8 cellular contexts compared by ENCODE assay signal in genomic region chr18:54444309-54444914, GRCh38.
DNase-seq lines count a peak whose midpoint lies in the region; ATAC-seq and TF ChIP-seq lines count a peak whose summit lies in the region.

No MANE protein-coding gene starts in this region.

- TF ChIP-seq CTCF in AG10803 (conservative IDR thresholded peaks at IDR 0.05; ENCODE audit: low read length) = peak; percentile 75
- TF ChIP-seq CTCF in GM13977 (IDR thresholded peaks at IDR 0.05; ENCODE audit: extremely low read depth, insufficient read depth, missing control alignments) = peak; percentile 81

- no peak overlapping the region for H3K4me3 ChIP-seq in AG10803 (ENCODE audit: low read length)

- in situ Hi-C loops in GM13977 (cut with MboI; ENCODE audit: low pct_unique_long_range_greater_than_20kb, low sequenced_read_pairs, unreplicated experiment) = no loop called here

- peak; percentile 67 for ATAC-seq in HG02943 (IDR thresholded peaks at IDR 0.05; ENCODE audit: low read depth, unreplicated experiment)

- DNase-seq in AG10803 (ENCODE audit: low read depth) (peak; percentile 45), GM13977 (ENCODE audit: low spot score) (peak; percentile 17), NCI-H460 (ENCODE audit: extremely low read depth, low read depth) (peak; percentile 56), amniotic stem cell (lab: John Stamatoyannopoulos, UW) (peak; percentile 20), hypothalamus (lab: John Stamatoyannopoulos, UW) (peak in 34 of 51 donors; percentile 0 to 59 (median 13))
- DNase-seq in stimulated activated CD4-positive, alpha-beta T cell treated with anti-CD3 and anti-CD28 coated beads, Interleukin-12 subunit alpha, Interleukin-12 subunit beta, amount 100 ng/mL, for 4 hours = peak; percentile 13
- no peak for DNase-seq in stimulated activated naive CD4-positive, alpha-beta T cell treated with Interleukin-2 at 50 U/mL for 16 hours (lab: John Stamatoyannopoulos, UW)
